19 cellular contexts compared by ENCODE assay signal in genomic region chr6:46054531-46054930, GRCh38. TPM values are rescaled to one million over a fixed set of nuclear protein-coding genes. Genes with fewer than 3 reads are reported as not detected.
A peak's percentile ranks its signal among the peaks of the same experiment; 100 is the strongest.
DNase-seq lines count a peak whose midpoint lies in the region; ATAC-seq and TF ChIP-seq lines count a peak whose summit lies in the region.
"Had no signal": no experiment of that assay in that cellular context is flagged by ENCODE, and none has a peak within 500 bp of the region (broad histone marks: within the 10 kb centered on the region; RNA-seq: fewer than 3 reads in every experiment).

No MANE protein-coding gene starts in this region.

- no peak overlapping the region for H3K4me3 Mint-ChIP-seq in activated T-helper 17 cell treated with anti-CD3 and anti-CD28 coated beads, Interleukin-2, amount 50 U/mL, for 72 hours
- no peak overlapping the region for H3K4me3 Mint-ChIP-seq in activated CD4-positive, alpha-beta T cell treated with anti-CD3 and anti-CD28 coated beads for 36 hours
- H3K4me3 Mint-ChIP-seq: CD4-positive, alpha-beta T cell had no signal

- H3K27ac ChIP-seq in right atrium auricular region (peak overlapping the region; percentile 72 to 81), right cardiac atrium (ENCODE audit: low read length) (no peak overlapping the region), left lung (peak overlapping the region; percentile 73 to 86), skeletal muscle tissue (ENCODE audit: low read depth, low read length) (peak overlapping the region; percentile 92)

- peaks cover 0 to 29% of the 10 kb centered on the region in 2 donors for H3K4me1 ChIP-seq in right atrium auricular region
- H3K4me1 ChIP-seq in right cardiac atrium (ENCODE audit: control insufficient read depth, insufficient read depth, low read length) = peaks cover 8% of the 10 kb centered on the region
- peaks cover 20 to 36% of the 10 kb centered on the region in 2 donors for H3K4me1 ChIP-seq in left lung
- peaks cover 24 to 43% (median 32%) of the 10 kb centered on the region in 3 donors for H3K4me1 ChIP-seq in skeletal muscle tissue (ENCODE audit: control insufficient read depth in 3 of 3, insufficient read depth in 3 of 3, low read length in 3 of 3)
- H3K4me1 ChIP-seq in BE2C = no peaks in the 10 kb centered on the region

- no peaks in the 10 kb centered on the region for H3K9me3 Mint-ChIP-seq in activated T-helper 17 cell treated with anti-CD3 and anti-CD28 coated beads, Interleukin-2, amount 50 U/mL, for 72 hours
- H3K9me3 Mint-ChIP-seq in activated CD4-positive, alpha-beta T cell treated with anti-CD3 and anti-CD28 coated beads for 36 hours (ENCODE audit: low read depth) = no peaks in the 10 kb centered on the region
- H3K9me3 Mint-ChIP-seq: CD4-positive, alpha-beta T cell had no signal

- H3K36me3 Mint-ChIP-seq in activated T-helper 17 cell treated with anti-CD3 and anti-CD28 coated beads, Interleukin-2, amount 50 U/mL, for 72 hours (ENCODE audit: low read depth) = no peaks in the 10 kb centered on the region
- no peaks in the 10 kb centered on the region for H3K36me3 Mint-ChIP-seq in activated CD4-positive, alpha-beta T cell treated with anti-CD3 and anti-CD28 coated beads for 36 hours (ENCODE audit: low read depth)

- H3K4me3 ChIP-seq in right atrium auricular region (no peak overlapping the region), right cardiac atrium (ENCODE audit: low read length) (no peak overlapping the region), left lung (no peak overlapping the region), skeletal muscle tissue (ENCODE audit: low read length in 3 of 3) (no peak overlapping the region), BE2C (ENCODE audit: low read depth, low read length) (no peak overlapping the region)
- H3K4me3 ChIP-seq: GM12878 had no signal

- POLR2A ChIA-PET in activated CD4-positive, alpha-beta T cell treated with anti-CD3 and anti-CD28 coated beads for 36 hours (lab: Charles Lee) = no interaction called here

- CTCF ChIA-PET in activated CD4-positive, alpha-beta T cell treated with anti-CD3 and anti-CD28 coated beads for 36 hours (lab: Charles Lee) = interaction anchor here (1.4 kb wide), 1 partner anchor 36 kb away, joined by 3 read pairs; no protein-coding TSS in a partner anchor

- no peak overlapping the region for H3K27ac Mint-ChIP-seq in activated T-helper 17 cell treated with anti-CD3 and anti-CD28 coated beads, Interleukin-2, amount 50 U/mL, for 72 hours
- no peak overlapping the region for H3K27ac Mint-ChIP-seq in activated CD4-positive, alpha-beta T cell treated with anti-CD3 and anti-CD28 coated beads for 36 hours
- H3K27ac Mint-ChIP-seq: CD4-positive, alpha-beta T cell had no signal

- no peaks in the 10 kb centered on the region for H3K27me3 ChIP-seq in right atrium auricular region
- no peaks in the 10 kb centered on the region for H3K27me3 ChIP-seq in right cardiac atrium (ENCODE audit: control insufficient read depth, insufficient read depth)
- no peaks in the 10 kb centered on the region for H3K27me3 ChIP-seq in left lung
- H3K27me3 ChIP-seq in skeletal muscle tissue (ENCODE audit: control insufficient read depth in 3 of 3, insufficient read depth in 3 of 3, low read length in 3 of 3) = no peaks in the 10 kb centered on the region
- no peaks in the 10 kb centered on the region for H3K27me3 ChIP-seq in BE2C

- TF ChIP-seq CTCF in right atrium auricular region (IDR thresholded peaks at IDR 0.05) (no peak), left lung (IDR thresholded peaks at IDR 0.05) (no peak), BE2C (IDR thresholded peaks at IDR 0.05; ENCODE audit: low read depth, low read length) (no peak)

- peaks cover 6% of the 10 kb centered on the region for H3K4me1 Mint-ChIP-seq in activated T-helper 17 cell treated with anti-CD3 and anti-CD28 coated beads, Interleukin-2, amount 50 U/mL, for 72 hours
- peaks cover 14% of the 10 kb centered on the region for H3K4me1 Mint-ChIP-seq in activated CD4-positive, alpha-beta T cell treated with anti-CD3 and anti-CD28 coated beads for 36 hours

- ATAC-seq in right cardiac atrium = no peak
- no peak for ATAC-seq in left lung
- ATAC-seq in activated T-helper 17 cell treated with anti-CD3 and anti-CD28 coated beads, Interleukin-2, amount 50 U/mL, for 72 hours (replicated peaks) = no peak
- no peak for ATAC-seq in activated CD4-positive, alpha-beta T cell treated with anti-CD3 and anti-CD28 coated beads for 36 hours
- ATAC-seq: GM12878 had no signal

- peaks cover 15% of the 10 kb centered on the region for H3K27me3 Mint-ChIP-seq in activated T-helper 17 cell treated with anti-CD3 and anti-CD28 coated beads, Interleukin-2, amount 50 U/mL, for 72 hours
- peaks cover 20% of the 10 kb centered on the region for H3K27me3 Mint-ChIP-seq in activated CD4-positive, alpha-beta T cell treated with anti-CD3 and anti-CD28 coated beads for 36 hours

- intact Hi-C loops in right cardiac atrium (cut with DNase I) (no loop called here), left lung (cut with DNase I) (no loop called here), head of caudate nucleus (cut with DNase I) (no loop called here)
- intact Hi-C loops in activated CD4-positive, alpha-beta T cell treated with anti-CD3 and anti-CD28 coated beads for 36 hours (cut with DNase I, micrococcal nuclease) = no loop called here

- no peak overlapping the region for H3K9ac ChIP-seq in skeletal muscle tissue (ENCODE audit: low read depth in 1 of 3, low read length in 3 of 3)

- WGBS in right cardiac atrium = 72% methylated on average over 4 of the region's 4 CpGs

- no peak for DNase-seq in right atrium auricular region (ENCODE audit: low spot score)
- no peak for DNase-seq in right cardiac atrium
- no peak for DNase-seq in left lung
- no peak for DNase-seq in BE2C
- DNase-seq in activated CD4-positive, alpha-beta T cell treated with anti-CD3 and anti-CD28 coated beads for 36 hours = no peak
- no peak for DNase-seq in head of caudate nucleus
- DNase-seq: AML-193; Calu3; CD4-positive, alpha-beta T cell; H7; KG1; NCI-H1092; NCI-H1694; NCI-H748 treated with DMSO at 0.1 percent for 48 hours had no signal

- no peaks in the 10 kb centered on the region for H3K9me3 ChIP-seq in right atrium auricular region
- H3K9me3 ChIP-seq in right cardiac atrium (ENCODE audit: control insufficient read depth, low read length) = no peaks in the 10 kb centered on the region
- H3K9me3 ChIP-seq in left lung = peaks cover 0 to 6% of the 10 kb centered on the region in 2 donors
- no peaks in the 10 kb centered on the region for H3K9me3 ChIP-seq in skeletal muscle tissue (ENCODE audit: control insufficient read depth in 3 of 3, low read length in 3 of 3)
- H3K9me3 ChIP-seq in BE2C = no peaks in the 10 kb centered on the region

- H3K36me3 ChIP-seq in right atrium auricular region (no peaks in the 10 kb centered on the region), left lung (no peaks in the 10 kb centered on the region), skeletal muscle tissue (ENCODE audit: control insufficient read depth in 3 of 3, insufficient read depth in 3 of 3, low read length in 3 of 3) (no peaks in the 10 kb centered on the region), BE2C (no peaks in the 10 kb centered on the region)

RNA-seq across cellular contexts. Expression of gene CLIC5, which starts 38.9 kb away (rescaled TPM):
- total RNA-seq in right atrium auricular region (100 to 1,000 TPM in 1 of 2 donors, 10 to 100 TPM in 1; 99.8 to 114 TPM), right cardiac atrium (100 to 1,000 TPM; 115 to 150 (median 124) TPM), left lung (100 to 1,000 TPM in 1 of 2 donors, 10 to 100 TPM in 1; 44.3 to 179 TPM), skeletal muscle tissue (7.8 TPM)
- polyA plus RNA-seq in right cardiac atrium = 60.5 TPM
- 10 to 100 TPM; 10.6 to 10.7 TPM for total RNA-seq in activated T-helper 17 cell treated with anti-CD3 and anti-CD28 coated beads, Interleukin-2, amount 50 U/mL, for 72 hours
- polyA plus RNA-seq in BE2C (2012; ENCODE audit: insufficient read depth, insufficient read length, low read depth) = not detected
- 1 to 10 TPM; 2.2 to 3.7 TPM for total RNA-seq in activated CD4-positive, alpha-beta T cell treated with anti-CD3 and anti-CD28 coated beads for 36 hours
- total RNA-seq: A673, GM12878, M059J had no signal
